In the genomic region with DNA sequence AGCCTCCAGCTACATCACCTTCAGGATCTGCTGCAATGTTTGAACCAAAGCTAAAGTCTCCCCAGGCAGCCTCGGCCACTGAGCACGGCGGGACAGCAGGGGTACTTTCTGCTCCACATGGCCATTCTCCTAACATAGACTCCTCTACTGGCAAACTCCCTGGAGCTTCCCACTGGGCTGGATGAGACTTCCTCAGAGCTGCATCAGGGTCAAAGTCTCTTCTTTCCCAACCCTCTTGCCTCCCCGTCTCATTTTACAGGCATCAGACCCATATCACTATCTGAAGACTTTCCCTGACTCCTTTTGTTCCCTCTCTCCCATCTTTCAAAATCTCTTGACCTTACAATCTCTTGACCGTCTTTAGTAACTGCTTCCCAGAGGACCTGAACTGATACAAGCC, we compare ENCODE assay signal across 28 cellular contexts. TPM values are rescaled to one million over a fixed set of nuclear protein-coding genes. Genes with fewer than 3 reads are reported as not detected.
"Had no signal": no experiment of that assay in that cellular context is flagged by ENCODE, and none has a peak within 500 bp of the region (broad histone marks: within the 10 kb centered on the region; RNA-seq: fewer than 3 reads in every experiment).

No MANE protein-coding gene starts in this region.

- H2AFZ ChIP-seq: neural progenitor cell, parathyroid adenoma had no signal

- H3K4me1 ChIP-seq: neural progenitor cell, parathyroid adenoma, psoas muscle, right lobe of liver, sigmoid colon, suprapubic skin, testis, tibial artery, upper lobe of right lung, uterus had no signal

- H3K27ac ChIP-seq: neural progenitor cell, ovary, parathyroid adenoma, psoas muscle, right lobe of liver, sigmoid colon, spleen, suprapubic skin, testis, tibial artery, transverse colon, upper lobe of right lung, uterus had no signal

- ATAC-seq: natural killer cell; psoas muscle; right cardiac atrium; right lobe of liver; stimulated activated memory B cell treated with anti-CD40 and anti-IgM and Interleukin-4, amounts not matched to agents 10 μg/mL and 1 μg/mL and 100 μg/mL, for 72 hours; stimulated activated naive CD8-positive, alpha-beta T cell treated with anti-CD3 and anti-CD28 coated beads, Interleukin-15, amount 100 ng/mL, for 72 hours; stimulated activated naive CD8-positive, alpha-beta T cell treated with anti-CD3 and anti-CD28 coated beads, Interleukin-15, Interleukin-2, amounts not matched to agents 100 U/mL and 50 U/mL, for 24 hours; upper lobe of right lung had no signal

- H3K79me2 ChIP-seq: parathyroid adenoma had no signal

- H3K4me3 ChIP-seq: neural progenitor cell, ovary, psoas muscle, right lobe of liver, sigmoid colon, smooth muscle cell, spleen, suprapubic skin, testis, tibial artery, transverse colon, upper lobe of right lung, uterus had no signal

- H3K36me3 ChIP-seq: neural progenitor cell, ovary, right lobe of liver, sigmoid colon, spleen, suprapubic skin, tibial artery, transverse colon, upper lobe of right lung, uterus had no signal

- H3K27me3 ChIP-seq: neural progenitor cell, ovary, right lobe of liver, sigmoid colon, testis, transverse colon, upper lobe of right lung, uterus had no signal

- H3K9me3 ChIP-seq: ovary, psoas muscle, right lobe of liver, sigmoid colon, spleen, suprapubic skin, testis, tibial artery, transverse colon, upper lobe of right lung, uterus had no signal

- DNase-seq: natural killer cell; occipital lobe; ovary; posterior cingulate gyrus; psoas muscle; right cardiac atrium; right lobe of liver; sigmoid colon; spleen; stimulated activated CD4-positive, alpha-beta T cell treated with anti-CD3 and anti-CD28 coated beads, Interleukin-12 subunit alpha, Interleukin-12 subunit beta, amount 100 ng/mL, for 4 hours; stimulated activated CD4-positive, alpha-beta T cell treated with anti-CD3 and anti-CD28 coated beads, Interleukin-1b, Interleukin-23, amount 100 ng/mL, for 48 hours; stimulated activated CD4-positive, alpha-beta T cell treated with anti-CD3 and anti-CD28 coated beads, Interleukin-4, amount 100 ng/mL, for 1 hour; stimulated activated CD4-positive, alpha-beta T cell treated with anti-CD3 and anti-CD28 coated beads, Interleukin-4, amount 100 ng/mL, for 4 hours; stimulated activated CD8-positive, alpha-beta memory T cell treated with anti-CD3 and anti-CD28 coated beads, Interleukin-4, amount 100 ng/mL, for 48 hours; stimulated activated naive CD4-positive, alpha-beta T cell; stimulated activated naive CD8-positive, alpha-beta T cell treated with anti-CD3 and anti-CD28 coated beads, Interleukin-15, amount 100 ng/mL, for 72 hours; stimulated activated naive CD8-positive, alpha-beta T cell treated with anti-CD3 and anti-CD28 coated beads, Interleukin-15, Interleukin-2, amounts not matched to agents 100 U/mL and 50 U/mL, for 24 hours; substantia nigra; testis; tibial artery; transverse colon; upper lobe of right lung; uterus had no signal

- H3K4me2 ChIP-seq: neural progenitor cell, smooth muscle cell had no signal

RNA-seq across cellular contexts. Expression of a gene that starts 42.2 kb away (rescaled TPM):
- total RNA-seq: natural killer cell had no signal
